In the genomic region with DNA sequence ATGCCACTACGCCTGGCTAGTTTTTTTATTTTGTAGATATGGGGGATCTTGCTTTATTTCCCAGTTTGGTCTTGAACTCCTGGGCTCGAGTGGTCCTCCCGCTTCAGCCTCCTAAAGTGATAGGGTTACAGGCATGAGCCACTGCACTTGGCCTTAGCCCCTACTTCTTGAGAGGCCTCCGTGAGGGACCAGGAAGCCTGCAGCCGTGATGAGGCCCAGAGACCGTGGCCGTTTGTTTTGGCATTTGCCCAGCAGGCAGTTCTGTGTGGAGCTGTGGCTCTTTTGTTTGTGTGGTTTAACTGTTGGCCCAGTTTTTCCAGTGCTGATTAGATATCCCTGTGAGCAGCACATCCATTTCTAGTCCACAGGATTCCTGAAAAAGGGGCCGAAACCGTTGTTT, we compare ENCODE assay signal across 1 cellular context.
TF ChIP-seq lines count a peak whose summit lies in the region.

No MANE protein-coding gene starts in this region.

TF ChIP-seq in H1, 55 proteins besides CTCF, POLR2A, EP300 and RAD21 (continued from another document):
- TF ChIP-seq CHD7 (IDR thresholded peaks at IDR 0.05; ENCODE audit: insufficient replicate concordance, low read length) (no peak), EZH2 (IDR thresholded peaks at IDR 0.05; ENCODE audit: low read depth, low read length, severe bottlenecking) (no peak), HDAC2 (IDR thresholded peaks at IDR 0.05; ENCODE audit: borderline replicate concordance in 1 of 2, low read depth in 2 of 2, low read length in 2 of 2) (no peak), CBX8 (IDR thresholded peaks at IDR 0.05; ENCODE audit: borderline replicate concordance, low read depth, low read length) (no peak), RFX5 (IDR thresholded peaks at IDR 0.05; ENCODE audit: borderline replicate concordance, low read depth, low read length) (no peak), JUND (IDR thresholded peaks at IDR 0.05; ENCODE audit: low read length) (no peak)
TF ChIP-seq in H1: peak in this region for 0.
